In the genomic region with DNA sequence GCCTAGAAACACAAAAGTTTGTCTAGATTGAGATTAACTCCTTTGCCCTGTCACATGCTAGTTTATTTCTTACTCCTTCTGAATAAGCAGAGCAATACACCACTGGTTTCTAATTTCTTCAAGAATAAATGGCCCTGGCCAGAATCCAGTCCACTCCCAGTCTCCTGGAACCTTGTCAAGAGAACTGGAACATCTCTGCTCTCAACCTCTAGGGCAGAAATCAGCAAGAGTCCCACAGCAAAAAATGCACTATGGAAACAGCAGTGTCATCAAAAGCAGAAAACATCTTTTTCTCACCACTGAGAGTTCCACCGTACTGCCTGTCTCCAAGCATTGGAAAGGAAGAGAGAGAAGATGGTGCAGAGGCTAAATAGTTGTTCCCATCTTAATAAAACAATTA, we compare ENCODE assay signal across 15 cellular contexts. TPM values are rescaled to one million over a fixed set of nuclear protein-coding genes. Genes with fewer than 3 reads are reported as not detected.
DNase-seq lines count a peak whose midpoint lies in the region; ATAC-seq, FAIRE-seq and TF ChIP-seq lines count a peak whose summit lies in the region.
"Had no signal": no experiment of that assay in that cellular context is flagged by ENCODE, and none has a peak within 500 bp of the region (broad histone marks: within the 10 kb centered on the region; RNA-seq: fewer than 3 reads in every experiment).

No MANE protein-coding gene starts in this region.

- H4K20me1 ChIP-seq in HepG2 (ENCODE audit: insufficient read depth, low read length): no peaks in the 10 kb centered on the region

- POLR2A ChIA-PET in HepG2 (lab: Yijun Ruan, JAX): no interaction called here

- intact Hi-C loops in kidney (cut with DNase I): no loop called here
- intact Hi-C loops in HepG2 (cut with micrococcal nuclease; ENCODE audit: unreplicated experiment): no loop called here

- TF ChIP-seq POLR2A in HepG2 (IDR thresholded peaks at IDR 0.05; ENCODE audit: insufficient read depth in 1 of 2, low read depth in 2 of 2, low read length in 2 of 2): no peak

- BruUV-seq in HepG2 (replicated peaks; lab: Mats Ljungman, UMichigan): no TSS peak

- H3K27me3 ChIP-seq in HepG2 (ENCODE audit: control insufficient read depth in 1 of 2, insufficient read depth in 2 of 2, low read length in 2 of 2): no peaks in the 10 kb centered on the region
- H3K27me3 ChIP-seq: vagina had no signal

- TF ChIP-seq CTCF in kidney (IDR thresholded peaks at IDR 0.05; ENCODE audit: borderline replicate concordance, extremely low read depth, insufficient read depth) (peak; percentile 5), HepG2 (CRISPR knock-in tag; IDR thresholded peaks at IDR 0.05) (no peak)

- FAIRE-seq in kidney (lab: Jason Lieb, UNC): no peak
- no peak for FAIRE-seq in HepG2 (lab: Jason Lieb, UNC)
- FAIRE-seq: GM12892 had no signal

- DNase-seq in HT1080 (ENCODE audit: low read depth) (peak; percentile 37), cerebellar cortex (ENCODE audit: low spot score) (peak; percentile 23), kidney (no peak), stromal cell of bone marrow (ENCODE audit: low read depth) (peak; percentile 68), HepG2 (ENCODE audit: low spot score) (no peak), SIG-M5 treated with dmso at 0.1 percent for 504 hours (lab: John Stamatoyannopoulos, UW; ENCODE audit: unreplicated experiment) (no peak)
- no peak for DNase-seq in central memory CD4-positive, alpha-beta T cell
- DNase-seq: anterior cingulate cortex, Calu3, KG1 had no signal

- H3K4me3 ChIP-seq in kidney (ENCODE audit: low read length in 2 of 2) (no peak overlapping the region), HepG2 (replicated peaks in 1 of 3; ENCODE audit: insufficient read depth in 1 of 3, low read depth in 2 of 3, low read length in 3 of 3) (no peak overlapping the region)
- H3K4me3 ChIP-seq: lung, PC-9, vagina had no signal

- H2AFZ ChIP-seq in HepG2 (ENCODE audit: low read length): no peak overlapping the region
- H2AFZ ChIP-seq: PC-9 had no signal

- no peak for TF ChIP-seq RAD21 in HepG2 (CRISPR knock-in tag; IDR thresholded peaks at IDR 0.05)

- WGBS in HepG2 (ENCODE audit: low lambda C conversion rate): 0% methylated on average over 1 of the region's 1 CpG

- H3K9me3 ChIP-seq in kidney (ENCODE audit: control insufficient read depth in 1 of 2, low read length in 2 of 2) (no peaks in the 10 kb centered on the region), HepG2 (ENCODE audit: low read length) (no peaks in the 10 kb centered on the region)
- H3K9me3 ChIP-seq: vagina had no signal

- H3K27ac ChIP-seq in kidney (ENCODE audit: low read depth in 2 of 2, low read length in 2 of 2): peak overlapping the region in 1 of 2 donors; percentile 2
- no peak overlapping the region for H3K27ac ChIP-seq in HepG2 (ENCODE audit: extremely low read length, insufficient read depth, low read length)
- H3K27ac ChIP-seq: PC-9, vagina had no signal

- no peaks in the 10 kb centered on the region for H3K79me2 ChIP-seq in HepG2 (ENCODE audit: insufficient read depth, low read length)

- in situ Hi-C loops in HepG2 (cut with HindIII; ENCODE audit: extremely low pct_ligation_motif_present, low pct_unique_long_range_greater_than_20kb): no loop called here

- H3K4me1 ChIP-seq in kidney (ENCODE audit: control insufficient read depth in 1 of 2, insufficient read depth in 1 of 2, low read depth in 1 of 2, low read length in 2 of 2): peaks cover 4 to 12% of the 10 kb centered on the region in 2 donors
- H3K4me1 ChIP-seq in HepG2 (ENCODE audit: insufficient read depth, low read length): no peaks in the 10 kb centered on the region

- H3K4me2 ChIP-seq in HepG2 (ENCODE audit: low read depth, low read length): no peak overlapping the region
- H3K4me2 ChIP-seq: PC-9 had no signal

- no peak overlapping the region for H3K9ac ChIP-seq in kidney (ENCODE audit: low read length in 2 of 2)
- no peak overlapping the region for H3K9ac ChIP-seq in HepG2 (ENCODE audit: insufficient read depth, low read depth, low read length)

- no peak for ATAC-seq in HepG2
- ATAC-seq in GM21619 (IDR thresholded peaks at IDR 0.05; ENCODE audit: unreplicated experiment): no peak

- TF ChIP-seq EP300 in HepG2 (IDR thresholded peaks at IDR 0.05; ENCODE audit: low read depth in 2 of 2, low read length in 2 of 2) (no peak), HepG2 (CRISPR knock-in tag; IDR thresholded peaks at IDR 0.05; ENCODE audit: borderline replicate concordance) (no peak)

- no peaks in the 10 kb centered on the region for H3K36me3 ChIP-seq in kidney (ENCODE audit: control insufficient read depth in 1 of 2, insufficient read depth in 2 of 2, low read length in 2 of 2)
- H3K36me3 ChIP-seq in HepG2 (replicated peaks in 1 of 2; ENCODE audit: control insufficient read depth in 1 of 2, insufficient read depth in 2 of 2, low read length in 2 of 2): no peaks in the 10 kb centered on the region
- H3K36me3 ChIP-seq: vagina had no signal

- CTCF ChIA-PET in HepG2 (lab: Yijun Ruan, JAX; ENCODE audit: low intra/inter-chr PET ratio, low total read pairs): no interaction called here

TF ChIP-seq in HepG2, 621 proteins besides CTCF, POLR2A, EP300 and RAD21:
- TF ChIP-seq, protein P1, sequence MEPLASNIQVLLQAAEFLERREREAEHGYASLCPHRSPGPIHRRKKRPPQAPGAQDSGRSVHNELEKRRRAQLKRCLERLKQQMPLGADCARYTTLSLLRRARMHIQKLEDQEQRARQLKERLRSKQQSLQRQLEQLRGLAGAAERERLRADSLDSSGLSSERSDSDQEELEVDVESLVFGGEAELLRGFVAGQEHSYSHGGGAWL (CRISPR knock-in tag; IDR thresholded peaks at IDR 0.05): no peak
- TF ChIP-seq SMAD9 (CRISPR knock-in tag; IDR thresholded peaks at IDR 0.05): no peak
- no peak for TF ChIP-seq TMF1 (CRISPR knock-in tag; IDR thresholded peaks at IDR 0.05; ENCODE audit: low read depth)
- no peak for TF ChIP-seq ARNT (IDR thresholded peaks at IDR 0.05)
- no peak for TF ChIP-seq ZNF160 (CRISPR knock-in tag; IDR thresholded peaks at IDR 0.05)
- TF ChIP-seq ZNF776 (CRISPR knock-in tag; IDR thresholded peaks at IDR 0.05): no peak
- 0 out of 4 replicates have a peak, but pooled peaks of 1 of the 2 experiments have one; percentile 27 for TF ChIP-seq MAFK (conservative IDR thresholded peaks at IDR 0.05 in 1 of 2, IDR thresholded peaks at IDR 0.05 in 1 of 2; ENCODE audit: low read length in 2 of 2)

RNA-seq across cellular contexts. Expression of a gene that starts 35.9 kb away (rescaled TPM):
- 26.7 and 30.4 TPM in 2 replicates for total RNA-seq in HT1080 (2014; rRNA removed; shearing (Covaris generic))
- polyA plus RNA-seq in HT1080 (2015; cell fraction: cytosol; rRNA removed): 15.8 and 21.9 TPM in 2 replicates
- polyA plus RNA-seq in HT1080 (2015; cell fraction: nucleus; rRNA removed): 23.5 and 24.1 TPM in 2 replicates
- total RNA-seq in kidney (71.9 TPM), HepG2 (2016; rRNA removed; fragmentation: Illumina TruSeq; extraction: Trizol) (0.07 and 0.18 TPM in 2 replicates)
- polyA plus RNA-seq in kidney (ENCODE audit: insufficient read depth, low read depth, low replicate concordance) (16.6 TPM), HepG2 (2011; rRNA removed) (0.08 and 0.12 TPM in 2 replicates)
- 0.53 TPM in 1 of 2 replicates, not detected in the other for total RNA-seq in HepG2 (2016; cell fraction: cytosol; rRNA removed; fragmentation: Illumina TruSeq; extraction: Trizol; ENCODE audit: low read depth)
- total RNA-seq in HepG2 (2016; cell fraction: insoluble cytoplasmic fraction; rRNA removed; fragmentation: Illumina TruSeq; extraction: Trizol): 0.15 TPM in 2 replicates
- total RNA-seq in HepG2 (2016; cell fraction: membrane; rRNA removed; fragmentation: Illumina TruSeq; extraction: Trizol): 0.06 and 0.07 TPM in 2 replicates
- total RNA-seq in HepG2 (2016; cell fraction: nucleus; rRNA removed; fragmentation: Illumina TruSeq; extraction: Trizol): 0.22 and 0.25 TPM in 2 replicates
- polyA plus RNA-seq in HepG2 (2011; cell fraction: cytosol; rRNA removed): 0.03 and 0.08 TPM in 2 replicates
- 0.03 and 0.08 TPM in 2 replicates for polyA plus RNA-seq in HepG2 (2011; cell fraction: nucleus; rRNA removed)
- polyA plus RNA-seq in HepG2 (2012): 0.07 and 0.17 TPM in 2 replicates
- not detected in 2 replicates for polyA plus RNA-seq in HepG2 (2016; cell fraction: cytosol; fragmentation: Illumina TruSeq; extraction: Trizol; ENCODE audit: low read depth)
- 0.08 and 0.10 TPM in 2 replicates for polyA plus RNA-seq in HepG2 (2016; cell fraction: insoluble cytoplasmic fraction; fragmentation: Illumina TruSeq; extraction: Trizol; ENCODE audit: low read depth)
- not detected in 2 replicates for polyA plus RNA-seq in HepG2 (2016; cell fraction: membrane; fragmentation: Illumina TruSeq; extraction: Trizol; ENCODE audit: low read depth)
- polyA plus RNA-seq in HepG2 (2016; cell fraction: nucleus; fragmentation: Illumina TruSeq; extraction: Trizol; ENCODE audit: insufficient read depth, low read depth): not detected in 2 replicates
- polyA minus RNA-seq in HepG2 (2011; rRNA and poly(A)+ RNA removed; ENCODE audit: low replicate concordance): 0.36 and 2.1 TPM in 2 replicates
- polyA minus RNA-seq in HepG2 (2011; cell fraction: cytosol; rRNA and poly(A)+ RNA removed): 0.18 and 0.20 TPM in 2 replicates
- polyA minus RNA-seq in HepG2 (2011; cell fraction: nucleus; rRNA and poly(A)+ RNA removed): 0.75 and 0.77 TPM in 2 replicates

Comparison
In these comparisons a context has a peak if more than half of its experiments do, and no peak if none do; other contexts are left out.
1. DNase-seq: peak in HT1080 (single experiment), cerebellar cortex (single experiment) and stromal cell of bone marrow (single experiment); none in kidney (single experiment), HepG2 (single experiment), SIG-M5 treated with dmso at 0.1 percent for 504 hours (single experiment) and central memory CD4-positive, alpha-beta T cell (single experiment).
2. RNA of a gene that starts 35.9 kb away (total RNA-seq): 71.9 TPM in kidney (single experiment) and 26.7 to 30.4 TPM in HT1080; 0.06 to 0.53 TPM in HepG2; every median in the first group is over 10 times any median in the second.